In genomic region chr5:179802207-179802883, GRCh38 we compare ENCODE assay signal across 15 cellular contexts. TPM values are rescaled to one million over a fixed set of nuclear protein-coding genes. Genes with fewer than 3 reads are reported as not detected.
DNase-seq lines count a peak whose midpoint lies in the region; ATAC-seq, FAIRE-seq and TF ChIP-seq lines count a peak whose summit lies in the region.
"Had no signal": no experiment of that assay in that cellular context is flagged by ENCODE, and none has a peak within 500 bp of the region (broad histone marks: within the 10 kb centered on the region; RNA-seq: fewer than 3 reads in every experiment).

No MANE protein-coding gene starts in this region.

- no peak for TF ChIP-seq POLR2A in thyroid gland (IDR thresholded peaks at IDR 0.05)

- ATAC-seq in left ventricle myocardium superior: no peak
- ATAC-seq in RWPE2 (ENCODE audit: low read depth): no peak
- no peak for ATAC-seq in HG03039 (IDR thresholded peaks at IDR 0.05; ENCODE audit: unreplicated experiment)

- H3K4me1 ChIP-seq in right atrium auricular region (peaks cover 0 to 40% of the 10 kb centered on the region in 2 donors), RWPE2 (ENCODE audit: insufficient read depth, poor library complexity, severe bottlenecking) (peaks cover 13% of the 10 kb centered on the region), kidney (ENCODE audit: control insufficient read depth in 1 of 2, insufficient read depth in 1 of 2, low read depth in 1 of 2, low read length in 2 of 2) (peaks cover 20 to 31% of the 10 kb centered on the region in 2 donors), thyroid gland (peaks cover 13 to 37% of the 10 kb centered on the region in 2 donors)

- H3K27ac ChIP-seq in right atrium auricular region (no peak overlapping the region), RWPE2 (ENCODE audit: poor library complexity, severe bottlenecking) (no peak overlapping the region), kidney (ENCODE audit: low read depth in 2 of 2, low read length in 2 of 2) (no peak overlapping the region), thyroid gland (peak overlapping the region in 1 of 3 donors; percentile 24)
- H3K27ac ChIP-seq: parathyroid adenoma had no signal

- intact Hi-C loops in left ventricle myocardium superior (cut with micrococcal nuclease): no loop called here
- intact Hi-C loops in kidney (cut with DNase I): no loop called here
- intact Hi-C loops in thyroid gland (cut with DNase I): loop anchor here (5.0 kb wide), 1 partner anchor 105 kb away; the partner anchor contains the start of gene TBC1D9B

- no peak overlapping the region for H3K4me3 ChIP-seq in right atrium auricular region
- no peak overlapping the region for H3K4me3 ChIP-seq in RWPE2 (ENCODE audit: severe bottlenecking)
- no peak overlapping the region for H3K4me3 ChIP-seq in kidney (ENCODE audit: low read length in 2 of 2)
- no peak overlapping the region for H3K4me3 ChIP-seq in thyroid gland (replicated peaks in 1 of 3)
- H3K4me3 ChIP-seq: lung had no signal

- H3K36me3 ChIP-seq in right atrium auricular region (peaks cover 39% of the 10 kb centered on the region), RWPE2 (ENCODE audit: low read depth) (peaks cover 38% of the 10 kb centered on the region), kidney (ENCODE audit: control insufficient read depth in 1 of 2, insufficient read depth in 2 of 2, low read length in 2 of 2) (peaks cover 10 to 29% of the 10 kb centered on the region in 2 donors), thyroid gland (peaks cover 24 to 39% of the 10 kb centered on the region in 2 donors)

- H3K9me3 ChIP-seq in right atrium auricular region (no peaks in the 10 kb centered on the region), RWPE2 (ENCODE audit: severe bottlenecking) (no peaks in the 10 kb centered on the region), kidney (ENCODE audit: control insufficient read depth in 1 of 2, low read length in 2 of 2) (no peaks in the 10 kb centered on the region), thyroid gland (no peaks in the 10 kb centered on the region)

- in situ Hi-C loops in GM13976 (cut with MboI; ENCODE audit: low sequenced_read_pairs, unreplicated experiment): no loop called here

- FAIRE-seq in kidney (lab: Jason Lieb, UNC): no peak

- DNase-seq in left ventricle myocardium superior (peak; percentile 58), right atrium auricular region (ENCODE audit: low spot score) (no peak), RWPE2 (ENCODE audit: low spot score) (peak; percentile 70), kidney (peak; percentile 69), thyroid gland (peak; percentile 85 to 87), GM13976 (ENCODE audit: low spot score) (no peak), NCI-H2029 treated with DMSO at 0.1 percent for 48 hours (lab: John Stamatoyannopoulos, UW) (no peak)
- DNase-seq: amniotic stem cell had no signal

- WGBS in thyroid gland, 2 donors: 52 to 75% methylated on average over 14 to 16 of the region's 19 CpGs

- peak overlapping the region in 1 of 2 donors; percentile 26 for H3K9ac ChIP-seq in kidney (ENCODE audit: low read length in 2 of 2)
- H3K9ac ChIP-seq: parathyroid adenoma had no signal

- H3K27me3 ChIP-seq in right atrium auricular region: no peaks in the 10 kb centered on the region
- H3K27me3 ChIP-seq in RWPE2 (ENCODE audit: insufficient read depth, poor library complexity, severe bottlenecking): no peaks in the 10 kb centered on the region
- H3K27me3 ChIP-seq in thyroid gland: no peaks in the 10 kb centered on the region
- H3K27me3 ChIP-seq: dorsolateral prefrontal cortex had no signal

- TF ChIP-seq CTCF in right atrium auricular region (IDR thresholded peaks at IDR 0.05) (no peak), RWPE2 (IDR thresholded peaks at IDR 0.05; ENCODE audit: poor library complexity, severe bottlenecking) (peak; percentile 23), kidney (IDR thresholded peaks at IDR 0.05; ENCODE audit: borderline replicate concordance, extremely low read depth, insufficient read depth) (no peak), thyroid gland (IDR thresholded peaks at IDR 0.05) (no peak), GM13976 (IDR thresholded peaks at IDR 0.05; ENCODE audit: borderline replicate concordance, control extremely low read depth, extremely low read depth, insufficient read depth, missing control alignments) (no peak)

RNA-seq across cellular contexts. Expression of gene MGAT4B, which starts 4.3 kb away (rescaled TPM):
- total RNA-seq in left ventricle myocardium superior: 110 TPM
- total RNA-seq in right atrium auricular region: 10 to 100 TPM; 71.7 to 77.1 TPM
- total RNA-seq in kidney: 174 TPM
- polyA plus RNA-seq in kidney (ENCODE audit: insufficient read depth, low read depth, low replicate concordance): 79.4 TPM
- 100 to 1,000 TPM in 2 of 4 donors, 10 to 100 TPM in 2; 83.6 to 108 (median 102) TPM for total RNA-seq in thyroid gland

RNA-seq across cellular contexts. Expression of gene LTC4S, which starts 8.6 kb away (rescaled TPM):
- total RNA-seq in left ventricle myocardium superior: 7.1 TPM
- total RNA-seq in right atrium auricular region: 10 to 100 TPM in 1 of 2 donors, 1 to 10 TPM in 1; 9.0 to 11.1 TPM
- total RNA-seq in kidney: 30.6 TPM
- 20.1 TPM for polyA plus RNA-seq in kidney (ENCODE audit: insufficient read depth, low read depth, low replicate concordance)
- total RNA-seq in thyroid gland: 10 to 100 TPM in 2 of 4 donors, 1 to 10 TPM in 2; 6.4 to 28.2 (median 15.9) TPM
- total RNA-seq: glomerular endothelial cell, M059J, RPMI7951 had no signal

RNA-seq across cellular contexts. Expression of gene SQSTM1, which starts 18.4 kb away (rescaled TPM):
- total RNA-seq in left ventricle myocardium superior: 434 TPM
- total RNA-seq in right atrium auricular region: 100 to 1,000 TPM; 379 to 436 TPM
- 249 TPM for total RNA-seq in kidney
- 309 TPM for polyA plus RNA-seq in kidney (ENCODE audit: insufficient read depth, low read depth, low replicate concordance)
- total RNA-seq in thyroid gland: 1,000 to 10,000 TPM in 1 of 4 donors, 100 to 1,000 TPM in 3; 649 to 1,146 (median 971) TPM

RNA-seq across cellular contexts. Expression of gene MRNIP, which starts 56.3 kb away (rescaled TPM):
- 14.8 TPM for total RNA-seq in left ventricle myocardium superior
- total RNA-seq in right atrium auricular region: 10 to 100 TPM; 12.5 to 20.3 TPM
- 36.6 TPM for total RNA-seq in kidney
- polyA plus RNA-seq in kidney (ENCODE audit: insufficient read depth, low read depth, low replicate concordance): 25.3 TPM
- total RNA-seq in thyroid gland: 10 to 100 TPM; 37.1 to 68.2 (median 52.1) TPM

Comparison
In these comparisons a context has a peak if more than half of its experiments do, and no peak if none do; other contexts are left out.
1. DNase-seq: peak in left ventricle myocardium superior (single experiment), RWPE2 (single experiment), kidney (single experiment) and thyroid gland (2 of 2); none in right atrium auricular region (single experiment), GM13976 (single experiment) and NCI-H2029 treated with DMSO at 0.1 percent for 48 hours (single experiment).